10 cellular contexts compared by ENCODE assay signal in the genomic region with DNA sequence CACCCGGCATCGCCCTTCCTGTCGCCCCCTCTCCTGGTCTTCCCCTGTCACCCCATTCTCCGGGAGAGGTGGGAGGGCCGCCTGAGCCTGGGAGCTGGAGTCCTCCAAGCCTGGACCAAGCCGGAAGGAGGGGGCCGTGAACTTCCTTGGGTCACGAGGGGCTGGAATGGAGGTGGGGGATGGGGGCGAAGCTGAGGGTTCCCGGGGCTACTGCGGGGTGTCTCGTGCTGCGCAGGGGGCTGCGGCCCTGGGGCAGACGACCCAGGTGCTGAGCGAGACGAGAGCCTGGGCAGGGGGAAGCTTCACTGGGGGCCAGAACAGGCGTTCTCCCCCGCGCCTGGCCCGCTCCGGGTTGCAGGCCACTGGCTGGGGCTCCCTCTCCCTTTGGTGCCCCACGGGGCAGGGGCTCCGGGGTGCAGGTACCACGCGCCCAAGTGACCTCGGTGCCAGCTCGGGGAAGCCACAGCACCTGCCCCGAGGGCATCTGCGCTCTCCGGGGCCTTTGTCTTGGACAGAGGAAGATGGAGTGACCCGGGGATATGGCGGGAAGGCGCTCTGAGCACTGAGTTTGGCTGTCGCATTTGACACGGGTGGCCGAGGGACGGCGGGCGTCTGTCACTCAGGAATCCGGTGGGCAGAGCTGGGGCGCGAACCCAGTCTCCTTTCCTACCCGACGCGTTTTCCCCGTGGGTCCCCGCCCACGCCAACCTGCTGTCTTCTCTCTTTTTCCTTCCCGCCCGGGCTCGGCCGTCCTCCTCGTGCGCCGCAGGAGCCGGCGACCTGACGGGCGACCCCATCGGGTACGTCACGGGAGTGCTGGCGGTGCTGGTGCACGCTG. TPM values are rescaled to one million over a fixed set of nuclear protein-coding genes. Genes with fewer than 3 reads are reported as not detected.
A peak's percentile ranks its signal among the peaks of the same experiment; 100 is the strongest.
DNase-seq lines count a peak whose midpoint lies in the region; ATAC-seq and TF ChIP-seq lines count a peak whose summit lies in the region.
"Had no signal": no experiment of that assay in that cellular context is flagged by ENCODE, and none has a peak within 500 bp of the region (broad histone marks: within the 10 kb centered on the region; RNA-seq: fewer than 3 reads in every experiment).

No MANE protein-coding gene starts in this region.

- H3K9ac ChIP-seq in iPS-15b (ENCODE audit: low read depth, low read length) = no peak overlapping the region

- peak; percentile 66 for DNase-seq in activated CD8-positive, alpha-beta memory T cell treated with anti-CD3 and anti-CD28 coated beads for 24 hours
- no peak for DNase-seq in activated CD8-positive, alpha-beta memory T cell treated with anti-CD3 and anti-CD28 coated beads, Interleukin-2, amount 50 U/mL, for 4 hours
- peak; percentile 56 for DNase-seq in activated CD8-positive, alpha-beta memory T cell treated with anti-CD3 and anti-CD28 coated beads, Interleukin-2, amount 50 U/mL, for 48 hours
- DNase-seq in stomach (no peak), NCI-H2029 (lab: John Stamatoyannopoulos, UW) (no peak), left lobe of liver (ENCODE audit: low spot score) (no peak)

- no peak for TF ChIP-seq EP300 in stomach (IDR thresholded peaks at IDR 0.05)

- no peak overlapping the region for H3K27ac ChIP-seq in stomach
- H3K27ac ChIP-seq: pancreas had no signal

- peaks cover 8% of the 10 kb centered on the region for H3K4me1 ChIP-seq in iPS-15b (ENCODE audit: control insufficient read depth, insufficient read depth, low read length)
- H3K4me1 ChIP-seq in stomach = peaks cover 38 to 39% (median 39%) of the 10 kb centered on the region in 4 donors

- H3K9me3 ChIP-seq in iPS-15b (ENCODE audit: control insufficient read depth, insufficient read depth, low read length) = no peaks in the 10 kb centered on the region
- H3K9me3 ChIP-seq in stomach = no peaks in the 10 kb centered on the region
- H3K9me3 ChIP-seq: pancreas had no signal

- intact Hi-C loops in stomach (cut with DNase I; ENCODE audit: low total_unique reads) = no loop called here

- H3K4me3 ChIP-seq in iPS-15b (ENCODE audit: low read depth, low read length) (peak overlapping the region; percentile 76), stomach (peak overlapping the region; percentile 53 to 78 (median 60))

- TF ChIP-seq POLR2A in stomach (IDR thresholded peaks at IDR 0.05) = no peak

- no peak for TF ChIP-seq CTCF in stomach (IDR thresholded peaks at IDR 0.05)

- no peak for ATAC-seq in GM21447 (IDR thresholded peaks at IDR 0.05; ENCODE audit: unreplicated experiment)
- no peak for ATAC-seq in left lobe of liver

- H3K27me3 ChIP-seq in iPS-15b (ENCODE audit: control insufficient read depth, insufficient read depth, low read length) (peaks cover 62% of the 10 kb centered on the region), stomach (peaks cover 14 to 64% (median 55%) of the 10 kb centered on the region in 3 donors)

- no peaks in the 10 kb centered on the region for H3K36me3 ChIP-seq in iPS-15b (ENCODE audit: control insufficient read depth, insufficient read depth, low read length)
- H3K36me3 ChIP-seq in stomach = no peaks in the 10 kb centered on the region
- H3K36me3 ChIP-seq: pancreas had no signal

- 10 to 18% (median 14%) methylated on average over 29 to 65 of the region's 65 CpGs for WGBS in stomach, 5 donors

RNA-seq across cellular contexts. Expression of a gene that starts 1.2 kb away (rescaled TPM):
- total RNA-seq in stomach (under 1 TPM in 1 of 5 donors, not detected in 4; 0.18 TPM), left lobe of liver (not detected)
- under 1 TPM in 2 of 3 donors, not detected in 1; 0.08 to 0.31 TPM for polyA plus RNA-seq in stomach
- polyA plus RNA-seq: AG04450 had no signal

Comparison
In these comparisons a context has a peak if more than half of its experiments do, and no peak if none do; other contexts are left out.
1. DNase-seq: peak in activated CD8-positive, alpha-beta memory T cell treated with anti-CD3 and anti-CD28 coated beads for 24 hours (single experiment) and activated CD8-positive, alpha-beta memory T cell treated with anti-CD3 and anti-CD28 coated beads, Interleukin-2, amount 50 U/mL, for 48 hours (single experiment); none in activated CD8-positive, alpha-beta memory T cell treated with anti-CD3 and anti-CD28 coated beads, Interleukin-2, amount 50 U/mL, for 4 hours (single experiment), stomach (single experiment), NCI-H2029 (single experiment) and left lobe of liver (single experiment).